Comparison of ENCODE assay signal across 8 cellular contexts in genomic region chr22:40856513-40857308, GRCh38. TPM values are rescaled to one million over a fixed set of nuclear protein-coding genes. Genes with fewer than 3 reads are reported as not detected.
DNase-seq lines count a peak whose midpoint lies in the region; ATAC-seq, FAIRE-seq and TF ChIP-seq lines count a peak whose summit lies in the region.

ST13 (minus strand) TSS chr22:40856639; CDS start chr22:40856540, 99 bp downstream.
XPNPEP3 (plus strand) TSS chr22:40857148; CDS start chr22:40857182, 34 bp downstream.

- H3K27ac ChIP-seq in rectal smooth muscle tissue (ENCODE audit: low read depth, low read length) (peak within 1 kb of the TSS; percentile 94), aorta (ENCODE audit: low read depth in 1 of 2, low read length in 2 of 2) (peak within 1 kb of the TSS; percentile 84 to 85)

- intact Hi-C loops in aorta (cut with DNase I): no loop called here

- WGBS in aorta, 2 donors: 0 to 1% methylated on average over 50 to 63 of the region's 63 CpGs

- peak; percentile 98 for FAIRE-seq in GM18507 (lab: Jason Lieb, UNC)

- TF ChIP-seq CTCF in astrocyte of the cerebellum (IDR thresholded peaks at IDR 0.05; ENCODE audit: low read depth, low read length, missing control alignments): peak; percentile 25

- H3K4me3 ChIP-seq in astrocyte of the cerebellum (ENCODE audit: low read depth, low read length): peak within 1 kb of the TSS; percentile 97
- peak within 1 kb of the TSS; percentile 99 for H3K4me3 ChIP-seq in rectal smooth muscle tissue (ENCODE audit: low read length)
- peak within 1 kb of the TSS; percentile 66 to 83 for H3K4me3 ChIP-seq in aorta (ENCODE audit: low read length in 2 of 2)

- peak; percentile 87 for ATAC-seq in HG02981 (IDR thresholded peaks at IDR 0.05; ENCODE audit: unreplicated experiment)
- ATAC-seq in aorta (ENCODE audit: low FRiP score): peak; percentile 100

- in situ Hi-C loops in astrocyte of the cerebellum (cut with HindIII; ENCODE audit: low sequenced_read_pairs): no loop called here

- no peaks in the 10 kb centered on the region for H3K9me3 ChIP-seq in aorta (ENCODE audit: control insufficient read depth, low read length)

- H3K4me1 ChIP-seq in rectal smooth muscle tissue (ENCODE audit: control insufficient read depth, insufficient read depth, low read length) (peaks cover 23% of the 10 kb centered on the region), aorta (ENCODE audit: control insufficient read depth in 1 of 2, insufficient read depth in 2 of 2, low read length in 2 of 2) (peaks cover 0 to 3% of the 10 kb centered on the region in 2 donors)

- no peaks in the 10 kb centered on the region for H3K27me3 ChIP-seq in rectal smooth muscle tissue (ENCODE audit: control insufficient read depth, insufficient read depth, low read length)
- no peaks in the 10 kb centered on the region for H3K27me3 ChIP-seq in aorta (ENCODE audit: control insufficient read depth in 1 of 2, insufficient read depth in 2 of 2, low read length in 1 of 2)

- H3K9ac ChIP-seq in rectal smooth muscle tissue (ENCODE audit: low read length): peak within 1 kb of the TSS; percentile 98

- peak; percentile 81 for DNase-seq in GM18507 (ENCODE audit: extremely low spot score, insufficient read length, low read depth)
- DNase-seq in NCI-H2029 treated with DMSO at 0.1 percent for 48 hours (lab: John Stamatoyannopoulos, UW): peak; percentile 74
- DNase-seq in T-helper 9 cell: peak; percentile 96
- peak; percentile 92 for DNase-seq in astrocyte of the cerebellum (ENCODE audit: low read depth)
- DNase-seq in hepatic stellate cell (ENCODE audit: low spot score): peak; percentile 86
- peak; percentile 99 for DNase-seq in aorta

- H3K36me3 ChIP-seq in rectal smooth muscle tissue (ENCODE audit: control insufficient read depth, insufficient read depth, low read length) (peaks cover 2% of the 10 kb centered on the region), aorta (ENCODE audit: control insufficient read depth in 1 of 2, insufficient read depth in 2 of 2, low read length in 1 of 2) (no peaks in the 10 kb centered on the region)

RNA-seq across cellular contexts. Expression of gene ST13, which starts in this region (rescaled TPM):
- 100 to 1,000 TPM; 172 to 182 TPM for total RNA-seq in aorta
- polyA plus RNA-seq in aorta: 100 to 1,000 TPM; 117 to 177 TPM

RNA-seq across cellular contexts. Expression of gene XPNPEP3, which starts in this region (rescaled TPM):
- total RNA-seq in aorta: 10 to 100 TPM in 1 of 2 donors, 1 to 10 TPM in 1; 9.4 to 14.9 TPM
- polyA plus RNA-seq in aorta: 1 to 10 TPM in 1 of 2 donors, under 1 TPM in 1; 0.38 to 4.8 TPM

Comparison
In these comparisons a context has a peak if more than half of its experiments do, and no peak if none do; other contexts are left out.
1. Peak in every context shown above with its lines: DNase-seq, ATAC-seq, H3K4me3 ChIP-seq and H3K27ac ChIP-seq.